9 cellular contexts compared by ENCODE assay signal in the genomic region with DNA sequence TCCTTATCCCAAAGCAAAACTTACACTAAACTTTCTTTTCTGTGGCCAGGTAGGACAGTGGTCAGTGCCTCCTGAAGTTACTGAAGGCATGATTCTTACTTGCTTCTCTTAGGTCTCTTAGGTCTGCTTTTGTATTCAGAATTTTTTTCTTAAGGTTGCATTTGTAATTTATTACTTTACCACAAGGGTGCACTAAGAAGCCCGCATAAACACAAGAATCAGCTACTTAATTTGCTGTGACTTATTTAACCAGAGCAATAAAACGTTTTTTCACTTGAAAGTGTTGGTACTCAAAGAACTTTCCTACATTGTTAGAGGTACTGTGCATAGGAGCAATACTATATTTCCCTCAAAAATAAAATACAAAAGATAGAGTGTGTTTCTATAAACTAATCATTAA.
A peak's percentile ranks its signal among the peaks of the same experiment; 100 is the strongest.
DNase-seq lines count a peak whose midpoint lies in the region; ATAC-seq and TF ChIP-seq lines count a peak whose summit lies in the region.
"Had no signal": no experiment of that assay in that cellular context is flagged by ENCODE, and none has a peak within 500 bp of the region (broad histone marks: within the 10 kb centered on the region; RNA-seq: fewer than 3 reads in every experiment).

No MANE protein-coding gene starts in this region.

- DNase-seq in GM04504 (ENCODE audit: low read depth) (peak; percentile 12), M059J (ENCODE audit: low read depth) (peak; percentile 47), cerebellar cortex (ENCODE audit: low spot score) (peak; percentile 5), osteoblast (ENCODE audit: insufficient read length, low spot score, missing footprints) (no peak)
- DNase-seq in activated T-cell treated with anti-CD3 and anti-CD28 coated beads, Interleukin-2, amount 50 U/mL, for 48 hours = no peak

- H3K27me3 ChIP-seq in osteoblast (ENCODE audit: insufficient read depth, low read length) (no peaks in the 10 kb centered on the region), gastroesophageal sphincter (no peaks in the 10 kb centered on the region)

- H3K27ac ChIP-seq in osteoblast (ENCODE audit: low read depth, low read length) (no peak overlapping the region), gastroesophageal sphincter (no peak overlapping the region)

- H3K4me1 ChIP-seq in osteoblast (ENCODE audit: insufficient read depth, low read length) (no peaks in the 10 kb centered on the region), gastroesophageal sphincter (no peaks in the 10 kb centered on the region)

- no peak overlapping the region for H3K4me2 ChIP-seq in osteoblast (ENCODE audit: insufficient read depth, low read length)

- H3K79me2 ChIP-seq in osteoblast (ENCODE audit: insufficient read depth, low read length) = no peaks in the 10 kb centered on the region

- H3K4me3 ChIP-seq in osteoblast (ENCODE audit: insufficient read depth, low read length) (no peak overlapping the region), gastroesophageal sphincter (no peak overlapping the region)
- H3K4me3 ChIP-seq: K562 had no signal

- H3K36me3 ChIP-seq in osteoblast (ENCODE audit: insufficient read depth, low read length) (no peaks in the 10 kb centered on the region), gastroesophageal sphincter (no peaks in the 10 kb centered on the region)

- H3K9me3 ChIP-seq in osteoblast (ENCODE audit: low read depth, low read length) (no peaks in the 10 kb centered on the region), gastroesophageal sphincter (no peaks in the 10 kb centered on the region)

- H2AFZ ChIP-seq in osteoblast (ENCODE audit: low read length) = no peak overlapping the region

- TF ChIP-seq POLR2A in gastroesophageal sphincter (IDR thresholded peaks at IDR 0.05) (no peak), GM18505 (IDR thresholded peaks at IDR 0.05; ENCODE audit: borderline replicate concordance, extremely low read depth, insufficient read depth, insufficient read length) (no peak)

- TF ChIP-seq EP300 in gastroesophageal sphincter (IDR thresholded peaks at IDR 0.05) = no peak

- ATAC-seq in HG02759 (IDR thresholded peaks at IDR 0.05; ENCODE audit: unreplicated experiment) (no peak), gastroesophageal sphincter (no peak), GM18505 (IDR thresholded peaks at IDR 0.05; ENCODE audit: unreplicated experiment) (no peak)
- ATAC-seq: K562 had no signal

- 8 to 22% methylated on average over 2 of the region's 2 CpGs for WGBS in gastroesophageal sphincter (ENCODE audit: low coverage in 1 of 2), 2 donors

- H4K20me1 ChIP-seq in osteoblast (ENCODE audit: insufficient read depth, low read length) = no peaks in the 10 kb centered on the region

- TF ChIP-seq CTCF in osteoblast (IDR thresholded peaks at IDR 0.05; ENCODE audit: extremely low read depth, low read depth, low read length) = peak; percentile 52
- TF ChIP-seq CTCF in gastroesophageal sphincter (IDR thresholded peaks at IDR 0.05) = peak in 2 of 4 experiments; percentile 43 to 51

Comparison
In these comparisons a context has a peak if more than half of its experiments do, and no peak if none do; other contexts are left out.
1. DNase-seq: peak in GM04504 (single experiment), M059J (single experiment) and cerebellar cortex (single experiment); none in osteoblast (single experiment) and activated T-cell treated with anti-CD3 and anti-CD28 coated beads, Interleukin-2, amount 50 U/mL, for 48 hours (0 of 2).